8 cellular contexts compared by ENCODE assay signal in the genomic region with DNA sequence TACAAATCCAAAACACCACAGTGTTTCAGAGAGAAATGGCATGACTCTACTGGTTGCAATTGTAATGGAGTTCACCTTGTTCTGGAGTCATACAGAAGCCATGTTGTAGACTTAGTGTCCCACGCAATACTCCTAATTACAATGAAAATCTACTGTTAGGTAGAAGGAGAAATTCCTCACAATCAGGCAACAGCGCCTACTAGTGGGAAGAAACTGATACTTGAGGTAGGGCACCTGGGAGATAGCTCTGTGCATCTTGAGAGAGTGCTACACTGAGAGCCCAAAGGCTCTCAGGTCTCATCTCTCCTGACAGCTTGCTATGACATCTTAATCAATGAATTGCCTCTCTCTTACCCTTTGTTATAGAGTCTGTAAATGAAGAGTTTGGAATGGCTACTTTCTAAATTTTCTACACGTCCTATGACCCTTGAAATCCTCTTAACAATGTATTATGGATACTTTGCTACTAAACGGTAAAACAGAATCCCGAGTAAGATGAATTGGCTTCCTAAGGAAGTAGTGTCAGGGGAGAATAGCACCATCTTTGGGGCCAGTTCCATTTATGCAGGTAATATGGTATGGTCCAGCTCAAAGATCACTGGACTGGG.
DNase-seq lines count a peak whose midpoint lies in the region; ATAC-seq and TF ChIP-seq lines count a peak whose summit lies in the region.

No MANE protein-coding gene starts in this region.

- no peak overlapping the region for H3K4me3 Mint-ChIP-seq in nephron progenitor cell

- H3K4me1 Mint-ChIP-seq in nephron progenitor cell: no peaks in the 10 kb centered on the region

- no peaks in the 10 kb centered on the region for H3K27me3 Mint-ChIP-seq in nephron progenitor cell (ENCODE audit: low read depth, poor library complexity)

- no peaks in the 10 kb centered on the region for H3K36me3 Mint-ChIP-seq in nephron progenitor cell (ENCODE audit: low read depth)

- peak; percentile 69 for TF ChIP-seq CTCF in nephron progenitor cell (IDR thresholded peaks at IDR 0.05)

- in situ Hi-C loops in ACHN (cut with HindIII; ENCODE audit: low pct_ligation_motif_present, low pct_unique_long_range_greater_than_20kb, low sequenced_read_pairs): no loop called here

- peak; percentile 42 for DNase-seq in ACHN
- peak; percentile 9 to 57 (median 38) for DNase-seq in T-helper 1 cell
- peak; percentile 6 for DNase-seq in brain pericyte (ENCODE audit: low read depth, low spot score)
- peak; percentile 35 for DNase-seq in nephron progenitor cell
- no peak for DNase-seq in NCI-H510A treated with DMSO at 0.1 percent for 48 hours (lab: John Stamatoyannopoulos, UW)

- H3K27ac Mint-ChIP-seq in nephron progenitor cell: no peak overlapping the region

- H3K9me3 Mint-ChIP-seq in nephron progenitor cell: no peaks in the 10 kb centered on the region

- ATAC-seq in GM21367 (IDR thresholded peaks at IDR 0.05; ENCODE audit: unreplicated experiment) (peak; percentile 52), HG02970 (IDR thresholded peaks at IDR 0.05; ENCODE audit: low FRiP score, unreplicated experiment) (no peak), GM18861 (IDR thresholded peaks at IDR 0.05; ENCODE audit: unreplicated experiment) (no peak)
